9 cellular contexts compared by ENCODE assay signal in genomic region chr13:35512271-35512920, GRCh38. TPM values are rescaled to one million over a fixed set of nuclear protein-coding genes. Genes with fewer than 3 reads are reported as not detected.
DNase-seq lines count a peak whose midpoint lies in the region; ATAC-seq, FAIRE-seq and TF ChIP-seq lines count a peak whose summit lies in the region.
"Had no signal": no experiment of that assay in that cellular context is flagged by ENCODE, and none has a peak within 500 bp of the region (broad histone marks: within the 10 kb centered on the region; RNA-seq: fewer than 3 reads in every experiment).

No MANE protein-coding gene starts in this region.

- no peak overlapping the region for H3K27ac Mint-ChIP-seq in WTC11
- H3K27ac Mint-ChIP-seq: naive thymus-derived CD8-positive, alpha-beta T cell had no signal

- H3K9me3 ChIP-seq in heart right ventricle: no peaks in the 10 kb centered on the region

- no peak for FAIRE-seq in HTR-8/SVneo (lab: Jason Lieb, UNC)
- no peak for FAIRE-seq in urothelium cell line (lab: Jason Lieb, UNC)

- DNase-seq in HTR-8/SVneo (ENCODE audit: insufficient read length, low spot score): peak; percentile 0
- no peak for DNase-seq in WTC11 (ENCODE audit: low spot score)
- DNase-seq in heart right ventricle: no peak
- DNase-seq in urothelium cell line (ENCODE audit: low spot score): peak; percentile 25
- no peak for DNase-seq in NCI-H1436 treated with DMSO at 0.1 percent for 48 hours (lab: John Stamatoyannopoulos, UW)
- no peak for DNase-seq in NCI-H2171 (lab: John Stamatoyannopoulos, UW)
- DNase-seq: naive thymus-derived CD8-positive, alpha-beta T cell; NCI-H526 treated with DMSO at 0.1 percent for 48 hours had no signal

- no peak for TF ChIP-seq CTCF in WTC11 (IDR thresholded peaks at IDR 0.05)
- TF ChIP-seq CTCF in heart right ventricle (IDR thresholded peaks at IDR 0.05): no peak

- no peaks in the 10 kb centered on the region for H3K36me3 ChIP-seq in heart right ventricle

- H3K27me3 Mint-ChIP-seq in WTC11 (ENCODE audit: low read depth): no peaks in the 10 kb centered on the region

- no peaks in the 10 kb centered on the region for H3K36me3 Mint-ChIP-seq in WTC11
- H3K36me3 Mint-ChIP-seq: naive thymus-derived CD8-positive, alpha-beta T cell had no signal

- CTCF ChIA-PET in WTC11 (lab: Charles Lee): no interaction called here

- POLR2A ChIA-PET in WTC11 (lab: Charles Lee): interaction anchor here (0.5 to 1.1 kb wide), 5 partner anchors 12 to 1993 kb away, joined by 3 to 5 read pairs (median 3); no protein-coding TSS in a partner anchor

- H3K27ac ChIP-seq in heart right ventricle: peak overlapping the region in 1 of 10 donors; percentile 31

- no peaks in the 10 kb centered on the region for H3K9me3 Mint-ChIP-seq in WTC11
- H3K9me3 Mint-ChIP-seq: naive thymus-derived CD8-positive, alpha-beta T cell had no signal

- H3K4me3 Mint-ChIP-seq in WTC11: no peak overlapping the region
- H3K4me3 Mint-ChIP-seq: naive thymus-derived CD8-positive, alpha-beta T cell had no signal

- H3K4me3 ChIP-seq in heart right ventricle: no peak overlapping the region

- peaks cover 11% of the 10 kb centered on the region for H3K4me1 Mint-ChIP-seq in WTC11

- H3K27me3 ChIP-seq in heart right ventricle: no peaks in the 10 kb centered on the region

- H3K4me1 ChIP-seq in heart right ventricle: peaks cover 0 to 12% (median 0%) of the 10 kb centered on the region in 9 donors

- ATAC-seq in WTC11 (0 out of 2 replicates have a peak, but pooled peaks have one; percentile 28), heart right ventricle (peak in 7 of 8 donors; percentile 42 to 76 (median 61)), GM21381 (IDR thresholded peaks at IDR 0.05; ENCODE audit: unreplicated experiment) (no peak)
- ATAC-seq: naive thymus-derived CD8-positive, alpha-beta T cell had no signal

- WGBS in heart right ventricle, 2 donors: 43 to 72% methylated on average over 5 of the region's 5 CpGs

- intact Hi-C loops in heart right ventricle (cut with DNase I): no loop called here

TF ChIP-seq in WTC11, 78 proteins besides CTCF, POLR2A, EP300 and RAD21:
- TF ChIP-seq SOX15 (CRISPR knock-in tag; IDR thresholded peaks at IDR 0.05): no peak
- TF ChIP-seq ZNF416 (CRISPR knock-in tag; IDR thresholded peaks at IDR 0.05): no peak
- no peak for TF ChIP-seq ZNF425 (CRISPR knock-in tag; conservative IDR thresholded peaks at IDR 0.05)
- TF ChIP-seq ELF4 (CRISPR knock-in tag; IDR thresholded peaks at IDR 0.05; ENCODE audit: low read depth): no peak
- TF ChIP-seq GTF2I (CRISPR knock-in tag; conservative IDR thresholded peaks at IDR 0.05): no peak
- no peak for TF ChIP-seq ZSCAN18 (CRISPR knock-in tag; IDR thresholded peaks at IDR 0.05)
- no peak for TF ChIP-seq HMGA2 (CRISPR knock-in tag; IDR thresholded peaks at IDR 0.05)

RNA-seq across cellular contexts. Expression of gene MAB21L1, which starts 35.9 kb away (rescaled TPM):
- total RNA-seq in WTC11 (2021): 0.07 to 0.30 TPM (median 0.15 TPM) in 3 replicates
- total RNA-seq in heart right ventricle: under 1 TPM in 9 of 10 donors, not detected in 1; 0.08 to 0.49 (median 0.26) TPM
- under 1 TPM; 0.17 to 0.37 TPM for polyA plus RNA-seq in heart right ventricle
- total RNA-seq: naive thymus-derived CD8-positive, alpha-beta T cell had no signal
- polyA plus RNA-seq: naive thymus-derived CD8-positive, alpha-beta T cell had no signal

Comparison
In these comparisons a context has a peak if more than half of its experiments do, and no peak if none do; other contexts are left out.
1. DNase-seq: peak in HTR-8/SVneo (single experiment) and urothelium cell line (single experiment); none in WTC11 (single experiment), heart right ventricle (0 of 2), NCI-H1436 treated with DMSO at 0.1 percent for 48 hours (single experiment) and NCI-H2171 (single experiment).